29 cellular contexts compared by ENCODE assay signal in genomic region chr11:92653448-92653847, GRCh38.
"Had no signal": no experiment of that assay in that cellular context is flagged by ENCODE, and none has a peak within 500 bp of the region (broad histone marks: within the 10 kb centered on the region; RNA-seq: fewer than 3 reads in every experiment).

No MANE protein-coding gene starts in this region.

- H3K4me3 Mint-ChIP-seq: naive thymus-derived CD8-positive, alpha-beta T cell; nephron; neural progenitor cell; stimulated activated effector memory CD8-positive, alpha-beta T cell treated with anti-CD3 and anti-CD28 coated beads, Interleukin-12 subunit alpha, Interleukin-12 subunit beta, amount 100 ng/mL, for 72 hours; stimulated activated naive CD8-positive, alpha-beta T cell treated with anti-CD3 and anti-CD28 coated beads, Interleukin-15, Interleukin-2, amounts not matched to agents 100 ng/mL and 50 ng/mL, for 24 hours had no signal

- H3K27me3 ChIP-seq: hepatocyte, left lung, neural progenitor cell, neutrophil, ovary, right atrium auricular region, suprapubic skin, tibial artery, upper lobe of right lung had no signal

- DNase-seq: left colon; left lung; lower lobe of right lung; mammary epithelial cell; mesenchymal stem cell; naive thymus-derived CD8-positive, alpha-beta T cell; ovary; stimulated activated CD4-positive, alpha-beta T cell treated with anti-CD3 and anti-CD28 coated beads, Interleukin-12 subunit alpha, Interleukin-12 subunit beta, amount 100 ng/mL, for 4 hours; stimulated activated CD4-positive, alpha-beta T cell treated with anti-CD3 and anti-CD28 coated beads, Interleukin-15, amount 100 ng/mL, for 24 hours; stimulated activated CD4-positive, alpha-beta T cell treated with anti-CD3 and anti-CD28 coated beads, Interleukin-2, amount 100 ng/mL, for 24 hours; stimulated activated CD4-positive, alpha-beta T cell treated with anti-CD3 and anti-CD28 coated beads, Interleukin-4, amount 100 ng/mL, for 1 hour; stimulated activated naive CD4-positive, alpha-beta T cell; tibial artery; trophoblast cell; upper lobe of right lung had no signal

- H3K36me3 Mint-ChIP-seq: naive thymus-derived CD8-positive, alpha-beta T cell; stimulated activated effector memory CD8-positive, alpha-beta T cell treated with anti-CD3 and anti-CD28 coated beads, Interleukin-12 subunit alpha, Interleukin-12 subunit beta, amount 100 ng/mL, for 72 hours had no signal

- FAIRE-seq: keratinocyte, urothelium cell line had no signal

- H3K9me3 ChIP-seq: left lung, lower lobe of right lung, neutrophil, ovary, right atrium auricular region, suprapubic skin, thoracic aorta, tibial artery, upper lobe of right lung had no signal

- H3K27ac ChIP-seq: hepatocyte, left lung, lower lobe of right lung, neural progenitor cell, neutrophil, ovary, right atrium auricular region, skin epidermis, suprapubic skin, thoracic aorta, tibial artery, upper lobe of right lung had no signal

- H3K36me3 ChIP-seq: left lung, lower lobe of right lung, neural progenitor cell, neutrophil, ovary, right atrium auricular region, suprapubic skin, thoracic aorta, tibial artery, upper lobe of right lung had no signal

- H3K4me1 ChIP-seq: left lung, lower lobe of right lung, neural progenitor cell, right atrium auricular region, suprapubic skin, tibial artery, upper lobe of right lung had no signal

- H3K9ac ChIP-seq: neural progenitor cell had no signal

- H3K27ac Mint-ChIP-seq: naive thymus-derived CD8-positive, alpha-beta T cell; nephron; neural progenitor cell; progenitor cell of endocrine pancreas; stimulated activated effector memory CD8-positive, alpha-beta T cell treated with anti-CD3 and anti-CD28 coated beads, Interleukin-12 subunit alpha, Interleukin-12 subunit beta, amount 100 ng/mL, for 72 hours; stimulated activated naive CD8-positive, alpha-beta T cell treated with anti-CD3 and anti-CD28 coated beads, Interleukin-15, Interleukin-2, amounts not matched to agents 100 ng/mL and 50 ng/mL, for 24 hours had no signal

- H3K4me1 Mint-ChIP-seq: naive thymus-derived CD8-positive, alpha-beta T cell; neural progenitor cell; stimulated activated effector memory CD8-positive, alpha-beta T cell treated with anti-CD3 and anti-CD28 coated beads, Interleukin-12 subunit alpha, Interleukin-12 subunit beta, amount 100 ng/mL, for 72 hours had no signal

- H3K4me3 ChIP-seq: hepatocyte, left lung, lower lobe of right lung, neural progenitor cell, ovary, right atrium auricular region, skin epidermis, suprapubic skin, thoracic aorta, tibial artery, upper lobe of right lung had no signal

- H3K27me3 Mint-ChIP-seq: progenitor cell of endocrine pancreas; stimulated activated naive CD8-positive, alpha-beta T cell treated with anti-CD3 and anti-CD28 coated beads, Interleukin-15, Interleukin-2, amounts not matched to agents 100 ng/mL and 50 ng/mL, for 24 hours had no signal

- H3K9me3 Mint-ChIP-seq: nephron; neural progenitor cell; stimulated activated naive CD8-positive, alpha-beta T cell treated with anti-CD3 and anti-CD28 coated beads, Interleukin-15, Interleukin-2, amounts not matched to agents 100 ng/mL and 50 ng/mL, for 24 hours had no signal

- ATAC-seq: left colon; left lung; lower lobe of right lung; naive thymus-derived CD8-positive, alpha-beta T cell; sciatic nerve; stimulated activated effector memory CD8-positive, alpha-beta T cell treated with anti-CD3 and anti-CD28 coated beads, Interleukin-12 subunit alpha, Interleukin-12 subunit beta, amount 100 ng/mL, for 72 hours; upper lobe of right lung had no signal
